8 cellular contexts compared by ENCODE assay signal in genomic region chr6:44247338-44248302, GRCh38. TPM values are rescaled to one million over a fixed set of nuclear protein-coding genes. Genes with fewer than 3 reads are reported as not detected.
DNase-seq lines count a peak whose midpoint lies in the region; ATAC-seq, FAIRE-seq and TF ChIP-seq lines count a peak whose summit lies in the region.

No MANE protein-coding gene starts in this region.

- no peak overlapping the region for H2AFZ ChIP-seq in neuron (ENCODE audit: low read depth, low read length)

- FAIRE-seq in RCC 7860 (lab: Jason Lieb, UNC), result no peak

- peak overlapping the region; percentile 94 to 99 (median 98) for H3K27ac ChIP-seq in stomach

- TF ChIP-seq POLR2A in stomach (IDR thresholded peaks at IDR 0.05), result no peak

- 0 to 1% (median 0%) methylated on average over 37 to 52 of the region's 52 CpGs for WGBS in stomach, 5 donors

- intact Hi-C loops in stomach (cut with DNase I; ENCODE audit: low total_unique reads), result no loop called here

- H3K4me3 ChIP-seq in foreskin fibroblast (ENCODE audit: low read depth in 1 of 2, low read length in 2 of 2) (peak overlapping the region; percentile 82 to 93), neuron (ENCODE audit: low read length) (peak overlapping the region; percentile 90), stomach (peak overlapping the region; percentile 70 to 99 (median 92))

- H3K27me3 ChIP-seq in neuron (ENCODE audit: insufficient read depth, low read length) (no peaks in the 10 kb centered on the region), stomach (no peaks in the 10 kb centered on the region)

- peaks cover 43% of the 10 kb centered on the region for H3K36me3 ChIP-seq in neuron (ENCODE audit: insufficient read depth, low read length)
- peaks cover 38 to 42% (median 41%) of the 10 kb centered on the region in 4 donors for H3K36me3 ChIP-seq in stomach

- no peak for TF ChIP-seq EP300 in stomach (IDR thresholded peaks at IDR 0.05)

- H3K9me3 ChIP-seq in neuron (ENCODE audit: low read length) (no peaks in the 10 kb centered on the region), stomach (no peaks in the 10 kb centered on the region)

- DNase-seq in NCI-H2029 treated with DMSO at 0.1 percent for 48 hours (lab: John Stamatoyannopoulos, UW) (peak; percentile 21), NCI-H2029 (lab: John Stamatoyannopoulos, UW) (no peak), RCC 7860 (ENCODE audit: low spot score) (peak; percentile 38), foreskin fibroblast (peak in 1 of 2 donors; percentile 80), stomach (peak; percentile 80)
- peak; percentile 87 for DNase-seq in activated effector memory CD4-positive, alpha-beta T cell treated with Interleukin-2 at 50 U/mL for 16 hours

- H3K4me1 ChIP-seq in neuron (ENCODE audit: insufficient read depth, low read length), result peaks cover 25% of the 10 kb centered on the region
- peaks cover 32 to 57% (median 48%) of the 10 kb centered on the region in 4 donors for H3K4me1 ChIP-seq in stomach

- ATAC-seq in HG03066 (IDR thresholded peaks at IDR 0.05; ENCODE audit: low read depth, unreplicated experiment), result peak; percentile 28

- TF ChIP-seq CTCF in foreskin fibroblast (IDR thresholded peaks at IDR 0.05; ENCODE audit: low read depth, low read length), result no peak
- TF ChIP-seq CTCF in stomach (IDR thresholded peaks at IDR 0.05), result no peak

RNA-seq across cellular contexts. Expression of gene HSP90AB1, which starts 0.7 kb away (rescaled TPM):
- total RNA-seq in stomach, result 100 to 1,000 TPM; 168 to 414 (median 370) TPM
- polyA plus RNA-seq in stomach, result 100 to 1,000 TPM; 267 to 549 (median 348) TPM

RNA-seq across cellular contexts. Expression of gene SLC35B2, which starts 9.7 kb away (rescaled TPM):
- total RNA-seq in stomach, result 10 to 100 TPM in 4 of 5 donors, 1 to 10 TPM in 1; 1.4 to 60.1 (median 27.0) TPM
- 10 to 100 TPM in 2 of 3 donors, 1 to 10 TPM in 1; 7.3 to 17.2 (median 16.6) TPM for polyA plus RNA-seq in stomach

RNA-seq across cellular contexts. Expression of gene NFKBIE, which starts 17.7 kb away (rescaled TPM):
- total RNA-seq in stomach, result 10 to 100 TPM in 1 of 5 donors, 1 to 10 TPM in 1, under 1 TPM in 1, not detected in 2; 0.89 to 23.5 (median 3.5) TPM
- polyA plus RNA-seq in stomach, result 10 to 100 TPM in 2 of 3 donors, 1 to 10 TPM in 1; 9.9 to 14.2 (median 10.6) TPM

RNA-seq across cellular contexts. Expression of gene TMEM151B, which starts 22.6 kb away (rescaled TPM):
- total RNA-seq in stomach, result under 1 TPM in 2 of 5 donors, not detected in 3; 0.18 to 0.29 TPM
- under 1 TPM in 2 of 3 donors, not detected in 1; 0.12 to 0.28 TPM for polyA plus RNA-seq in stomach

RNA-seq across cellular contexts. Expression of gene SLC29A1, which starts 24.2 kb away (rescaled TPM):
- total RNA-seq in stomach, result 100 to 1,000 TPM in 2 of 5 donors, 10 to 100 TPM in 3; 26.4 to 217 (median 77.4) TPM
- polyA plus RNA-seq in stomach, result 10 to 100 TPM; 22.6 to 33.5 (median 29.0) TPM
